Comparison of ENCODE assay signal across 1 cellular context in the genomic region with DNA sequence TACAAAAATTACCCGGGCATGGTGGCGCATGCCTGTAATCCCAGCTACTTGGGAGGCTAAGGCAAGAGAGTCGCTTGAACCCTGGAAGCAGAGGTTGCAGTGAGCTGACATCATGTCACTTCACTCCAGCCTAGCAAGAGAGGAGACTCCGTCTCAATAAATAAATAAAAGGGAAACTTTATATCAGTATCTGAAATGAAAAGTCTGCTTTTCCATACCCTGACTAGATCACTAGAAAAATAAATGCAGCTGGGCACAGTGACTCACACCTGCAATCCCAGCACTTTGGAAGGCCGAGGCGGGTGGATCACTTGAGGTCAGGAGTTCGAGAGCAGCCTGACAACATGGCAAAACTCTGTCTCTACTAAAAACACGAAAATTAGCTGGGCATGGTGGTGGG. TPM values are rescaled to one million over a fixed set of nuclear protein-coding genes. Genes with fewer than 3 reads are reported as not detected.
"Had no signal": no experiment of that assay in that cellular context is flagged by ENCODE, and none has a peak within 500 bp of the region (broad histone marks: within the 10 kb centered on the region; RNA-seq: fewer than 3 reads in every experiment).

No MANE protein-coding gene starts in this region.

RNA-seq across cellular contexts. Expression of gene XYLT1, which starts 36.8 kb away (rescaled TPM):
- total RNA-seq: PC-3 had no signal
